Comparison of ENCODE assay signal across 1 cellular context in the genomic region with DNA sequence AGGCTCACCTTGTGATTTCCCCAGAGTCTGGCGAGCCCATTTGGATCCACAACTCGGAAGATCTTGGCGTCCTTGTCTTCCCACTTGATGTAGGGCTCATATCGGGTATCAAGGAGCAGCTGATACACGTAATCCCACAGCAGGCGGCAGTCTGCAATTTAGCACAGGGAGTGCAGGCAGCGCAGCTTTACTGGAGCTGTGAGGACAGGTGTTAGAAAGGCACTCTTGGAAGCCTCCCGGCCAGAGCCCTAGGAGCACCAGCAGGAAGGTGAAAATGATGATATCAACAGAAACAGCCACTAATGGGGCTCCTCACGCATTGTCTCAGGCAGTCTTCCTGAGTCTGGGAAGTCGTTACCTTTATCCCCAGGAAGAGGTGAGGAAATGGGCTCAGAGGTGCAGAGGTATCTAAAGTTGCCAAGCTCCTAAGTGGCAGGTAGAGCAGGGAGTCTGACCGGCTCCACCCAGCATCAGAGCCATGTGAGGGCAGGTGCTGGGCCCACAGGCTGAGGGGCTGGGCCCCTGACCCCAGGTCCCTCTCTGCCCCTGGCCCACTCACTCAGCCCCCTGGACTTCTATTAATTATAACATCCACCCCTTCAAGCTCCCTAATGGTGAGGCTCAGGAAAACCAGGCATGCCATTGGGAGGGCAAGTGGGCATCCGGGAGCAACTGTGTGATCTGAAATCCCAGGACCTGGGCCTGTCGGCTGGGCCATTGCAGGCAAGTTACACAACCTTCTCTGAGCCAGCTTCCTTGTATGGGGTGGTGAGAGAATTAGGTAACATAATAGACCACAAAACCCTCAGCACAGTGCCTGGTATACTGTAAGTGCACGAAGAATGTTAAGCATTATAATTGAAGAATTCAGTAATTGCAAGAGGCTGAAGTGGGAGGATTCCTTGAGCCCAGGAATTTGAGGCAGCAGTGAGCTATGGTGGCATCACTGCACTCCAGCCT.
TF ChIP-seq lines count a peak whose summit lies in the region.

No MANE protein-coding gene starts in this region.

TF ChIP-seq in HepG2, 621 proteins besides CTCF, POLR2A, EP300 and RAD21:
- TF ChIP-seq MYNN (CRISPR knock-in tag; IDR thresholded peaks at IDR 0.05; ENCODE audit: low read depth) (no peak), GFI1 (CRISPR knock-in tag; IDR thresholded peaks at IDR 0.05; ENCODE audit: borderline replicate concordance) (no peak), TBL1XR1 (IDR thresholded peaks at IDR 0.05; ENCODE audit: borderline replicate concordance, low read length, partially characterized antibody) (no peak), ARID3A (IDR thresholded peaks at IDR 0.05; ENCODE audit: low read depth, low read length) (no peak), ZFP36 (IDR thresholded peaks at IDR 0.05; ENCODE audit: borderline replicate concordance, low read depth, low read length, partially characterized antibody) (no peak), ZNF598 (CRISPR knock-in tag; IDR thresholded peaks at IDR 0.05; ENCODE audit: borderline replicate concordance) (no peak), ZNF431 (CRISPR knock-in tag; IDR thresholded peaks at IDR 0.05; ENCODE audit: borderline replicate concordance, low read depth) (no peak), PHF5A (CRISPR knock-in tag; IDR thresholded peaks at IDR 0.05; ENCODE audit: low read depth, unreplicated experiment) (no peak), ZNF776 (CRISPR knock-in tag; IDR thresholded peaks at IDR 0.05) (no peak), FOXA1 (IDR thresholded peaks at IDR 0.05) (no peak), FOXA1 (CRISPR knock-in tag; IDR thresholded peaks at IDR 0.05) (no peak), TCF7L2 (IDR thresholded peaks at IDR 0.05; ENCODE audit: low read depth, low read length) (no peak), ZMYM3 (CRISPR knock-in tag; IDR thresholded peaks at IDR 0.05) (no peak), ZNF274 (CRISPR knock-in tag; IDR thresholded peaks at IDR 0.05) (no peak), MTF2 (CRISPR knock-in tag; IDR thresholded peaks at IDR 0.05; ENCODE audit: borderline replicate concordance) (no peak), KDM2A (CRISPR knock-in tag; IDR thresholded peaks at IDR 0.05; ENCODE audit: borderline replicate concordance, low read depth) (no peak)
- TF ChIP-seq, protein P1, sequence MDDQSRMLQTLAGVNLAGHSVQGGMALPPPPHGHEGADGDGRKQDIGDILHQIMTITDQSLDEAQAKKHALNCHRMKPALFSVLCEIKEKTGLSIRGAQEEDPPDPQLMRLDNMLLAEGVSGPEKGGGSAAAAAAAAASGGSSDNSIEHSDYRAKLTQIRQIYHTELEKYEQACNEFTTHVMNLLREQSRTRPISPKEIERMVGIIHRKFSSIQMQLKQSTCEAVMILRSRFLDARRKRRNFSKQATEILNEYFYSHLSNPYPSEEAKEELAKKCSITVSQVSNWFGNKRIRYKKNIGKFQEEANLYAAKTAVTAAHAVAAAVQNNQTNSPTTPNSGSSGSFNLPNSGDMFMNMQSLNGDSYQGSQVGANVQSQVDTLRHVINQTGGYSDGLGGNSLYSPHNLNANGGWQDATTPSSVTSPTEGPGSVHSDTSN (CRISPR knock-in tag; IDR thresholded peaks at IDR 0.05; ENCODE audit: borderline replicate concordance) = no peak
- TF ChIP-seq, protein P2, sequence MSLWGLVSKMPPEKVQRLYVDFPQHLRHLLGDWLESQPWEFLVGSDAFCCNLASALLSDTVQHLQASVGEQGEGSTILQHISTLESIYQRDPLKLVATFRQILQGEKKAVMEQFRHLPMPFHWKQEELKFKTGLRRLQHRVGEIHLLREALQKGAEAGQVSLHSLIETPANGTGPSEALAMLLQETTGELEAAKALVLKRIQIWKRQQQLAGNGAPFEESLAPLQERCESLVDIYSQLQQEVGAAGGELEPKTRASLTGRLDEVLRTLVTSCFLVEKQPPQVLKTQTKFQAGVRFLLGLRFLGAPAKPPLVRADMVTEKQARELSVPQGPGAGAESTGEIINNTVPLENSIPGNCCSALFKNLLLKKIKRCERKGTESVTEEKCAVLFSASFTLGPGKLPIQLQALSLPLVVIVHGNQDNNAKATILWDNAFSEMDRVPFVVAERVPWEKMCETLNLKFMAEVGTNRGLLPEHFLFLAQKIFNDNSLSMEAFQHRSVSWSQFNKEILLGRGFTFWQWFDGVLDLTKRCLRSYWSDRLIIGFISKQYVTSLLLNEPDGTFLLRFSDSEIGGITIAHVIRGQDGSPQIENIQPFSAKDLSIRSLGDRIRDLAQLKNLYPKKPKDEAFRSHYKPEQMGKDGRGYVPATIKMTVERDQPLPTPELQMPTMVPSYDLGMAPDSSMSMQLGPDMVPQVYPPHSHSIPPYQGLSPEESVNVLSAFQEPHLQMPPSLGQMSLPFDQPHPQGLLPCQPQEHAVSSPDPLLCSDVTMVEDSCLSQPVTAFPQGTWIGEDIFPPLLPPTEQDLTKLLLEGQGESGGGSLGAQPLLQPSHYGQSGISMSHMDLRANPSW (CRISPR knock-in tag; IDR thresholded peaks at IDR 0.05; ENCODE audit: borderline replicate concordance) = no peak
- TF ChIP-seq, protein P3, sequence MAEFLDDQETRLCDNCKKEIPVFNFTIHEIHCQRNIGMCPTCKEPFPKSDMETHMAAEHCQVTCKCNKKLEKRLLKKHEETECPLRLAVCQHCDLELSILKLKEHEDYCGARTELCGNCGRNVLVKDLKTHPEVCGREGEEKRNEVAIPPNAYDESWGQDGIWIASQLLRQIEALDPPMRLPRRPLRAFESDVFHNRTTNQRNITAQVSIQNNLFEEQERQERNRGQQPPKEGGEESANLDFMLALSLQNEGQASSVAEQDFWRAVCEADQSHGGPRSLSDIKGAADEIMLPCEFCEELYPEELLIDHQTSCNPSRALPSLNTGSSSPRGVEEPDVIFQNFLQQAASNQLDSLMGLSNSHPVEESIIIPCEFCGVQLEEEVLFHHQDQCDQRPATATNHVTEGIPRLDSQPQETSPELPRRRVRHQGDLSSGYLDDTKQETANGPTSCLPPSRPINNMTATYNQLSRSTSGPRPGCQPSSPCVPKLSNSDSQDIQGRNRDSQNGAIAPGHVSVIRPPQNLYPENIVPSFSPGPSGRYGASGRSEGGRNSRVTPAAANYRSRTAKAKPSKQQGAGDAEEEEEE (CRISPR knock-in tag; IDR thresholded peaks at IDR 0.05; ENCODE audit: borderline replicate concordance) = no peak
- TF ChIP-seq, protein P4, sequence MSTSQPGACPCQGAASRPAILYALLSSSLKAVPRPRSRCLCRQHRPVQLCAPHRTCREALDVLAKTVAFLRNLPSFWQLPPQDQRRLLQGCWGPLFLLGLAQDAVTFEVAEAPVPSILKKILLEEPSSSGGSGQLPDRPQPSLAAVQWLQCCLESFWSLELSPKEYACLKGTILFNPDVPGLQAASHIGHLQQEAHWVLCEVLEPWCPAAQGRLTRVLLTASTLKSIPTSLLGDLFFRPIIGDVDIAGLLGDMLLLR (CRISPR knock-in tag; IDR thresholded peaks at IDR 0.05) = no peak
